28 cellular contexts compared by ENCODE assay signal in genomic region chr2:140033638-140034037, GRCh38.
"Had no signal": no experiment of that assay in that cellular context is flagged by ENCODE, and none has a peak within 500 bp of the region (broad histone marks: within the 10 kb centered on the region; RNA-seq: fewer than 3 reads in every experiment).

No MANE protein-coding gene starts in this region.

- H3K4me1 ChIP-seq: stomach, suprapubic skin, testis, thyroid gland, tibial artery, tibial nerve, transverse colon, upper lobe of left lung, upper lobe of right lung, uterus, vagina had no signal

- H3K4me3 ChIP-seq: stomach, suprapubic skin, testis, thoracic aorta, thyroid gland, tibial artery, tibial nerve, transverse colon, upper lobe of left lung, upper lobe of right lung, uterus, vagina had no signal

- H3K4me1 Mint-ChIP-seq: stimulated activated effector memory CD8-positive, alpha-beta T cell treated with anti-CD3 and anti-CD28 coated beads, Interleukin-12 subunit alpha, Interleukin-12 subunit beta, amount 100 ng/mL, for 72 hours; stimulated activated memory B cell treated with anti-CD40 and anti-IgM and Interleukin-4, amounts not matched to agents 10 μg/mL and 1 μg/mL and 100 μg/mL, for 72 hours; stimulated activated naive B cell treated with anti-CD40 and anti-IgM and Interleukin-4, amounts not matched to agents 10 μg/mL and 1 μg/mL and 100 μg/mL, for 72 hours; stimulated activated naive CD8-positive, alpha-beta T cell treated with anti-CD3 and anti-CD28 coated beads, Interleukin-15, amount 100 ng/mL, for 72 hours had no signal

- H3K27ac ChIP-seq: stomach, suprapubic skin, testis, thoracic aorta, thyroid gland, tibial artery, tibial nerve, transverse colon, upper lobe of left lung, upper lobe of right lung, uterus, vagina had no signal

- ATAC-seq: stimulated activated effector memory CD8-positive, alpha-beta T cell treated with anti-CD3 and anti-CD28 coated beads, Interleukin-12 subunit alpha, Interleukin-12 subunit beta, amount 100 ng/mL, for 72 hours; stimulated activated memory B cell treated with anti-CD40 and anti-IgM and Interleukin-4, amounts not matched to agents 10 μg/mL and 1 μg/mL and 100 μg/mL, for 72 hours; stimulated activated naive B cell treated with anti-CD40 and anti-IgM and Interleukin-4, amounts not matched to agents 10 μg/mL and 1 μg/mL and 100 μg/mL, for 72 hours; stimulated activated naive CD8-positive, alpha-beta T cell treated with anti-CD3 and anti-CD28 coated beads, Interleukin-15, amount 100 ng/mL, for 72 hours; stimulated activated naive CD8-positive, alpha-beta T cell treated with anti-CD3 and anti-CD28 coated beads, Interleukin-15, Interleukin-2, amounts not matched to agents 100 U/mL and 50 U/mL, for 24 hours; upper lobe of right lung had no signal

- H3K27me3 ChIP-seq: stomach, suprapubic skin, testis, thyroid gland, tibial artery, tibial nerve, transverse colon, upper lobe of left lung, upper lobe of right lung, uterus, vagina had no signal

- H3K27me3 Mint-ChIP-seq: stimulated activated memory B cell treated with anti-CD40 and anti-IgM and Interleukin-4, amounts not matched to agents 10 μg/mL and 1 μg/mL and 100 μg/mL, for 72 hours; stimulated activated naive B cell treated with anti-CD40 and anti-IgM and Interleukin-4, amounts not matched to agents 10 μg/mL and 1 μg/mL and 100 μg/mL, for 72 hours; stimulated activated naive CD8-positive, alpha-beta T cell treated with anti-CD3 and anti-CD28 coated beads, Interleukin-15, amount 100 ng/mL, for 72 hours; stimulated activated naive CD8-positive, alpha-beta T cell treated with anti-CD3 and anti-CD28 coated beads, Interleukin-15, Interleukin-2, amounts not matched to agents 100 ng/mL and 50 ng/mL, for 24 hours; type B pancreatic cell had no signal

- H3K36me3 Mint-ChIP-seq: stimulated activated effector memory CD8-positive, alpha-beta T cell treated with anti-CD3 and anti-CD28 coated beads, Interleukin-12 subunit alpha, Interleukin-12 subunit beta, amount 100 ng/mL, for 72 hours; stimulated activated memory B cell treated with anti-CD40 and anti-IgM and Interleukin-4, amounts not matched to agents 10 μg/mL and 1 μg/mL and 100 μg/mL, for 72 hours; stimulated activated naive B cell treated with anti-CD40 and anti-IgM and Interleukin-4, amounts not matched to agents 10 μg/mL and 1 μg/mL and 100 μg/mL, for 72 hours; type B pancreatic cell had no signal

- H3K36me3 ChIP-seq: stomach, suprapubic skin, thoracic aorta, thyroid gland, tibial artery, tibial nerve, transverse colon, upper lobe of left lung, upper lobe of right lung, uterus, vagina had no signal

- DNase-seq: stimulated activated CD4-positive, alpha-beta T cell treated with anti-CD3 and anti-CD28 coated beads, Interleukin-2, amount 100 ng/mL, for 48 hours; stimulated activated CD4-positive, alpha-beta T cell treated with anti-CD3 and anti-CD28 coated beads, Interleukin-4, amount 100 ng/mL, for 1 hour; stimulated activated CD4-positive, alpha-beta T cell treated with anti-CD3 and anti-CD28 coated beads, Interleukin-4, amount 100 ng/mL, for 24 hours; stimulated activated CD4-positive, alpha-beta T cell treated with anti-CD3 and anti-CD28 coated beads, Interleukin-4, amount 100 ng/mL, for 4 hours; stimulated activated CD8-positive, alpha-beta memory T cell treated with anti-CD3 and anti-CD28 coated beads, Interleukin-4, amount 100 ng/mL, for 48 hours; stimulated activated naive B cell treated with anti-CD40 and anti-IgM and Interleukin-4, amounts not matched to agents 10 μg/mL and 1 μg/mL and 100 μg/mL, for 72 hours; stimulated activated naive CD4-positive, alpha-beta T cell; stimulated activated naive CD4-positive, alpha-beta T cell treated with Interleukin-2 at 50 U/mL for 16 hours; stimulated activated naive CD8-positive, alpha-beta T cell treated with anti-CD3 and anti-CD28 coated beads, Interleukin-15, amount 100 ng/mL, for 72 hours; stimulated activated naive CD8-positive, alpha-beta T cell treated with anti-CD3 and anti-CD28 coated beads, Interleukin-15, Interleukin-2, amounts not matched to agents 100 U/mL and 50 U/mL, for 24 hours; stomach; substantia nigra; testis; thyroid gland; tibial artery; transverse colon; trophoblast cell; upper lobe of left lung; upper lobe of right lung; uterus had no signal

- H3K27ac Mint-ChIP-seq: stimulated activated effector memory CD8-positive, alpha-beta T cell treated with anti-CD3 and anti-CD28 coated beads, Interleukin-12 subunit alpha, Interleukin-12 subunit beta, amount 100 ng/mL, for 72 hours; stimulated activated memory B cell treated with anti-CD40 and anti-IgM and Interleukin-4, amounts not matched to agents 10 μg/mL and 1 μg/mL and 100 μg/mL, for 72 hours; stimulated activated naive B cell treated with anti-CD40 and anti-IgM and Interleukin-4, amounts not matched to agents 10 μg/mL and 1 μg/mL and 100 μg/mL, for 72 hours; stimulated activated naive CD8-positive, alpha-beta T cell treated with anti-CD3 and anti-CD28 coated beads, Interleukin-15, amount 100 ng/mL, for 72 hours; stimulated activated naive CD8-positive, alpha-beta T cell treated with anti-CD3 and anti-CD28 coated beads, Interleukin-15, Interleukin-2, amounts not matched to agents 100 ng/mL and 50 ng/mL, for 24 hours; type B pancreatic cell had no signal

- H3K4me3 Mint-ChIP-seq: stimulated activated effector memory CD8-positive, alpha-beta T cell treated with anti-CD3 and anti-CD28 coated beads, Interleukin-12 subunit alpha, Interleukin-12 subunit beta, amount 100 ng/mL, for 72 hours; stimulated activated memory B cell treated with anti-CD40 and anti-IgM and Interleukin-4, amounts not matched to agents 10 μg/mL and 1 μg/mL and 100 μg/mL, for 72 hours; stimulated activated naive B cell treated with anti-CD40 and anti-IgM and Interleukin-4, amounts not matched to agents 10 μg/mL and 1 μg/mL and 100 μg/mL, for 72 hours; stimulated activated naive CD8-positive, alpha-beta T cell treated with anti-CD3 and anti-CD28 coated beads, Interleukin-15, amount 100 ng/mL, for 72 hours; stimulated activated naive CD8-positive, alpha-beta T cell treated with anti-CD3 and anti-CD28 coated beads, Interleukin-15, Interleukin-2, amounts not matched to agents 100 ng/mL and 50 ng/mL, for 24 hours; type B pancreatic cell had no signal

- H3K9me3 Mint-ChIP-seq: type B pancreatic cell had no signal
